Comparison of ENCODE assay signal across 8 cellular contexts in genomic region chr11:61293869-61294716, GRCh38. TPM values are rescaled to one million over a fixed set of nuclear protein-coding genes. Genes with fewer than 3 reads are reported as not detected.
DNase-seq lines count a peak whose midpoint lies in the region; ATAC-seq, FAIRE-seq and TF ChIP-seq lines count a peak whose summit lies in the region.

No MANE protein-coding gene starts in this region.

- dilution Hi-C loops in endothelial cell of umbilical vein (cut with MboI; ENCODE audit: extremely low pct_ligation_motif_present, low sequenced_read_pairs): no loop called here

- H3K4me1 Mint-ChIP-seq in activated CD4-positive, alpha-beta T cell treated with anti-CD3 and anti-CD28 coated beads, Interleukin-2, amount 10 ng/mL, durations not matched to agents 24 days and 14 days: peaks cover 22% of the 10 kb centered on the region
- peaks cover 41% of the 10 kb centered on the region for H3K4me1 Mint-ChIP-seq in stimulated activated naive CD8-positive, alpha-beta T cell treated with anti-CD3 and anti-CD28 coated beads, Interleukin-15, Interleukin-2, amounts not matched to agents 100 ng/mL and 50 ng/mL, for 24 hours (ENCODE audit: low read depth)

- peaks cover 13% of the 10 kb centered on the region for H3K27me3 Mint-ChIP-seq in activated CD4-positive, alpha-beta T cell treated with anti-CD3 and anti-CD28 coated beads, Interleukin-2, amount 10 ng/mL, durations not matched to agents 24 days and 14 days
- peaks cover 6% of the 10 kb centered on the region for H3K27me3 Mint-ChIP-seq in stimulated activated naive CD8-positive, alpha-beta T cell treated with anti-CD3 and anti-CD28 coated beads, Interleukin-15, Interleukin-2, amounts not matched to agents 100 ng/mL and 50 ng/mL, for 24 hours

- peak overlapping the region; percentile 8 to 48 (median 45) for H3K4me3 ChIP-seq in endothelial cell of umbilical vein (replicated peaks in 1 of 3; ENCODE audit: insufficient read depth in 1 of 3, low read depth in 1 of 3, low read length in 3 of 3)
- H3K4me3 ChIP-seq in muscle layer of duodenum (ENCODE audit: low read depth in 1 of 2, low read length in 2 of 2): peak overlapping the region; percentile 59 to 72

- FAIRE-seq in endothelial cell of umbilical vein (lab: Jason Lieb, UNC): peak; percentile 12

- H2AFZ ChIP-seq in endothelial cell of umbilical vein (ENCODE audit: low read depth, low read length): peak overlapping the region; percentile 24

- DNase-seq in GM03348 (ENCODE audit: low spot score): peak; percentile 67
- peak; percentile 71 for DNase-seq in activated CD4-positive, alpha-beta T cell treated with anti-CD3 and anti-CD28 coated beads, Interleukin-2, amount 10 ng/mL, durations not matched to agents 24 days and 14 days
- DNase-seq in endothelial cell of umbilical vein (ENCODE audit: low read depth, low spot score): peak; percentile 46
- DNase-seq in amniotic stem cell (lab: John Stamatoyannopoulos, UW): no peak

- CTCF ChIA-PET in endothelial cell of umbilical vein (lab: Charles Lee): interaction anchor here (0.7 to 3.2 kb wide), 9 partner anchors 9 to 142 kb away, joined by 3 to 33 read pairs (median 4); no protein-coding TSS in a partner anchor

- peaks cover 20% of the 10 kb centered on the region for H3K36me3 Mint-ChIP-seq in activated CD4-positive, alpha-beta T cell treated with anti-CD3 and anti-CD28 coated beads, Interleukin-2, amount 10 ng/mL, durations not matched to agents 24 days and 14 days (ENCODE audit: low read depth)
- H3K36me3 Mint-ChIP-seq in stimulated activated naive CD8-positive, alpha-beta T cell treated with anti-CD3 and anti-CD28 coated beads, Interleukin-15, Interleukin-2, amounts not matched to agents 100 ng/mL and 50 ng/mL, for 24 hours (ENCODE audit: low read depth): peaks cover 41% of the 10 kb centered on the region

- peaks cover 5 to 9% of the 10 kb centered on the region in 2 experiments for H3K27me3 ChIP-seq in endothelial cell of umbilical vein (ENCODE audit: control insufficient read depth in 2 of 2, insufficient read depth in 2 of 2, low read length in 2 of 2)
- H3K27me3 ChIP-seq in muscle layer of duodenum (ENCODE audit: low read depth, low read length): no peaks in the 10 kb centered on the region

- H3K36me3 ChIP-seq in KOPT-K1 (ENCODE audit: insufficient read depth, low read length) (peaks cover 20% of the 10 kb centered on the region), endothelial cell of umbilical vein (ENCODE audit: control insufficient read depth in 2 of 2, extremely low read depth in 1 of 2, insufficient read depth in 2 of 2, low read length in 2 of 2) (peaks cover 0 to 2% of the 10 kb centered on the region in 2 experiments), muscle layer of duodenum (ENCODE audit: control insufficient read depth in 1 of 2, insufficient read depth in 2 of 2, low read length in 2 of 2) (peaks cover 6 to 15% of the 10 kb centered on the region in 2 donors)

- POLR2A ChIA-PET in endothelial cell of umbilical vein (lab: Charles Lee): interaction anchor here (0.7 kb wide), 1 partner anchor 21 kb away, joined by 4 read pairs; no protein-coding TSS in a partner anchor

- intact Hi-C loops in activated CD4-positive, alpha-beta T cell treated with anti-CD3 and anti-CD28 coated beads, Interleukin-2, amount 10 ng/mL, durations not matched to agents 24 days and 14 days (cut with micrococcal nuclease): loop anchor here (1.0 kb wide), 3 partner anchors 39 to 67 kb away; partner anchors contain the start of genes CYB561A3, DDB1 and TKFC
- intact Hi-C loops in endothelial cell of umbilical vein (cut with micrococcal nuclease): loop anchor here (1.0 to 2.0 kb wide), 2 partner anchors 39 to 40 kb away; partner anchors contain the start of genes DDB1 and TKFC

- TF ChIP-seq CTCF in endothelial cell of umbilical vein (IDR thresholded peaks at IDR 0.05; ENCODE audit: extremely low read depth in 1 of 2, insufficient read depth in 1 of 2, low read depth in 1 of 2, low read length in 2 of 2): peak in 1 of 2 donors; percentile 21

- H3K27ac ChIP-seq in KOPT-K1 (ENCODE audit: low read depth, low read length, poor library complexity, severe bottlenecking): peak overlapping the region; percentile 50
- no peak overlapping the region for H3K27ac ChIP-seq in endothelial cell of umbilical vein (ENCODE audit: insufficient read depth, low read depth, low read length)
- H3K27ac ChIP-seq in muscle layer of duodenum (ENCODE audit: low read length): peak overlapping the region; percentile 20

- no peaks in the 10 kb centered on the region for H3K9me3 Mint-ChIP-seq in activated CD4-positive, alpha-beta T cell treated with anti-CD3 and anti-CD28 coated beads, Interleukin-2, amount 10 ng/mL, durations not matched to agents 24 days and 14 days
- no peaks in the 10 kb centered on the region for H3K9me3 Mint-ChIP-seq in stimulated activated naive CD8-positive, alpha-beta T cell treated with anti-CD3 and anti-CD28 coated beads, Interleukin-15, Interleukin-2, amounts not matched to agents 100 ng/mL and 50 ng/mL, for 24 hours

- H3K9ac ChIP-seq in endothelial cell of umbilical vein (replicated peaks; ENCODE audit: extremely low read depth, insufficient read depth, low read length): no peak overlapping the region

- H3K27ac Mint-ChIP-seq in activated CD4-positive, alpha-beta T cell treated with anti-CD3 and anti-CD28 coated beads, Interleukin-2, amount 10 ng/mL, durations not matched to agents 24 days and 14 days: peak overlapping the region; percentile 89
- peak overlapping the region; percentile 89 for H3K27ac Mint-ChIP-seq in stimulated activated naive CD8-positive, alpha-beta T cell treated with anti-CD3 and anti-CD28 coated beads, Interleukin-15, Interleukin-2, amounts not matched to agents 100 ng/mL and 50 ng/mL, for 24 hours

- H4K20me1 ChIP-seq in endothelial cell of umbilical vein (replicated peaks; ENCODE audit: control insufficient read depth, extremely low read depth, insufficient read depth, low read length): no peaks in the 10 kb centered on the region

- no peak for TF ChIP-seq POLR2A in endothelial cell of umbilical vein (IDR thresholded peaks at IDR 0.05; ENCODE audit: low read depth, low read length)

- no peaks in the 10 kb centered on the region for H3K9me1 ChIP-seq in endothelial cell of umbilical vein (replicated peaks; ENCODE audit: control insufficient read depth, extremely low read depth, insufficient read depth, low read length)

- H3K4me1 ChIP-seq in endothelial cell of umbilical vein (ENCODE audit: control insufficient read depth, extremely low read depth, insufficient read depth, low read length) (peaks cover 41% of the 10 kb centered on the region), muscle layer of duodenum (ENCODE audit: control insufficient read depth in 1 of 2, insufficient read depth in 2 of 2, low read length in 2 of 2) (peaks cover 11 to 41% of the 10 kb centered on the region in 2 donors)

- H3K4me3 Mint-ChIP-seq in activated CD4-positive, alpha-beta T cell treated with anti-CD3 and anti-CD28 coated beads, Interleukin-2, amount 10 ng/mL, durations not matched to agents 24 days and 14 days: peak overlapping the region; percentile 89
- H3K4me3 Mint-ChIP-seq in stimulated activated naive CD8-positive, alpha-beta T cell treated with anti-CD3 and anti-CD28 coated beads, Interleukin-15, Interleukin-2, amounts not matched to agents 100 ng/mL and 50 ng/mL, for 24 hours: peak overlapping the region; percentile 89

- H3K79me2 ChIP-seq in endothelial cell of umbilical vein (ENCODE audit: control insufficient read depth, insufficient read depth, low read length): no peaks in the 10 kb centered on the region

- H3K9me3 ChIP-seq in KOPT-K1 (ENCODE audit: insufficient read depth, low read length, poor library complexity, severe bottlenecking) (no peaks in the 10 kb centered on the region), endothelial cell of umbilical vein (replicated peaks; ENCODE audit: control insufficient read depth, insufficient read depth, low read length) (no peaks in the 10 kb centered on the region), muscle layer of duodenum (ENCODE audit: control insufficient read depth in 1 of 2, low read length in 2 of 2) (no peaks in the 10 kb centered on the region)

- no TSS peak for BruUV-seq in endothelial cell of umbilical vein (replicated peaks; lab: Mats Ljungman, UMichigan)

- H3K4me2 ChIP-seq in endothelial cell of umbilical vein (ENCODE audit: insufficient read depth, low read length): peak overlapping the region; percentile 54

- peak; percentile 21 for ATAC-seq in GM21786 (IDR thresholded peaks at IDR 0.05; ENCODE audit: unreplicated experiment)

RNA-seq across cellular contexts. Expression of gene VWCE, which starts 1.0 kb away (rescaled TPM):
- total RNA-seq in activated CD4-positive, alpha-beta T cell treated with anti-CD3 and anti-CD28 coated beads, Interleukin-2, amount 10 ng/mL, durations not matched to agents 24 days and 14 days: 10.6 and 12.4 TPM in 2 replicates
- total RNA-seq in endothelial cell of umbilical vein: 14.4 and 14.8 TPM in 2 replicates
- 6.5 and 7.8 TPM in 2 replicates for polyA plus RNA-seq in endothelial cell of umbilical vein
- 2.2 and 3.0 TPM in 2 replicates for polyA plus RNA-seq in endothelial cell of umbilical vein (2011; cell fraction: cytosol; rRNA removed)
- 24.3 and 28.9 TPM in 2 replicates for polyA plus RNA-seq in endothelial cell of umbilical vein (2011; cell fraction: nucleus; rRNA removed)
- polyA plus RNA-seq in endothelial cell of umbilical vein (2012): 3.7 and 3.8 TPM in 2 replicates
- polyA minus RNA-seq in endothelial cell of umbilical vein: 7.2 and 7.8 TPM in 2 replicates
- polyA minus RNA-seq in endothelial cell of umbilical vein (2011; cell fraction: cytosol; rRNA and poly(A)+ RNA removed): 1.1 TPM
- polyA minus RNA-seq in endothelial cell of umbilical vein (2011; cell fraction: nucleus; rRNA and poly(A)+ RNA removed): 8.7 and 13.7 TPM in 2 replicates

RNA-seq across cellular contexts. Expression of gene DDB1, which starts 38.8 kb away (rescaled TPM):
- 265 and 268 TPM in 2 replicates for total RNA-seq in activated CD4-positive, alpha-beta T cell treated with anti-CD3 and anti-CD28 coated beads, Interleukin-2, amount 10 ng/mL, durations not matched to agents 24 days and 14 days
- total RNA-seq in endothelial cell of umbilical vein: 229 TPM in 2 replicates
- polyA plus RNA-seq in endothelial cell of umbilical vein: 196 and 230 TPM in 2 replicates
- 195 and 198 TPM in 2 replicates for polyA plus RNA-seq in endothelial cell of umbilical vein (2011; cell fraction: cytosol; rRNA removed)
- polyA plus RNA-seq in endothelial cell of umbilical vein (2011; cell fraction: nucleus; rRNA removed): 202 and 237 TPM in 2 replicates
- polyA plus RNA-seq in endothelial cell of umbilical vein (2012): 160 and 171 TPM in 2 replicates
- 417 and 419 TPM in 2 replicates for polyA minus RNA-seq in endothelial cell of umbilical vein
- polyA minus RNA-seq in endothelial cell of umbilical vein (2011; cell fraction: cytosol; rRNA and poly(A)+ RNA removed): 278 TPM
- 149 and 190 TPM in 2 replicates for polyA minus RNA-seq in endothelial cell of umbilical vein (2011; cell fraction: nucleus; rRNA and poly(A)+ RNA removed)

RNA-seq across cellular contexts. Expression of gene TKFC, which starts 38.9 kb away (rescaled TPM):
- 81.7 and 84.7 TPM in 2 replicates for total RNA-seq in activated CD4-positive, alpha-beta T cell treated with anti-CD3 and anti-CD28 coated beads, Interleukin-2, amount 10 ng/mL, durations not matched to agents 24 days and 14 days
- total RNA-seq in endothelial cell of umbilical vein: 28.6 and 30.8 TPM in 2 replicates
- polyA plus RNA-seq in endothelial cell of umbilical vein: 31.7 and 34.0 TPM in 2 replicates
- 16.7 and 21.4 TPM in 2 replicates for polyA plus RNA-seq in endothelial cell of umbilical vein (2011; cell fraction: cytosol; rRNA removed)
- 80.5 and 95.5 TPM in 2 replicates for polyA plus RNA-seq in endothelial cell of umbilical vein (2011; cell fraction: nucleus; rRNA removed)
- 20.7 and 27.4 TPM in 2 replicates for polyA plus RNA-seq in endothelial cell of umbilical vein (2012)
- polyA minus RNA-seq in endothelial cell of umbilical vein: 24.5 and 26.6 TPM in 2 replicates
- polyA minus RNA-seq in endothelial cell of umbilical vein (2011; cell fraction: cytosol; rRNA and poly(A)+ RNA removed): 45.1 TPM
- polyA minus RNA-seq in endothelial cell of umbilical vein (2011; cell fraction: nucleus; rRNA and poly(A)+ RNA removed): 19.1 and 24.2 TPM in 2 replicates

RNA-seq across cellular contexts. Expression of gene PGA5, which starts 53.1 kb away (rescaled TPM):
- total RNA-seq in activated CD4-positive, alpha-beta T cell treated with anti-CD3 and anti-CD28 coated beads, Interleukin-2, amount 10 ng/mL, durations not matched to agents 24 days and 14 days: not detected in 2 replicates
- not detected in 2 replicates for total RNA-seq in endothelial cell of umbilical vein
- not detected in 2 replicates for polyA plus RNA-seq in endothelial cell of umbilical vein
- polyA plus RNA-seq in endothelial cell of umbilical vein (2011; cell fraction: cytosol; rRNA removed): not detected in 2 replicates
- not detected in 2 replicates for polyA plus RNA-seq in endothelial cell of umbilical vein (2011; cell fraction: nucleus; rRNA removed)
- polyA plus RNA-seq in endothelial cell of umbilical vein (2012): not detected in 2 replicates
- not detected in 2 replicates for polyA minus RNA-seq in endothelial cell of umbilical vein
- not detected for polyA minus RNA-seq in endothelial cell of umbilical vein (2011; cell fraction: cytosol; rRNA and poly(A)+ RNA removed)
- polyA minus RNA-seq in endothelial cell of umbilical vein (2011; cell fraction: nucleus; rRNA and poly(A)+ RNA removed): not detected in 2 replicates
